12 cellular contexts compared by ENCODE assay signal in genomic region chr5:20572560-20572959, GRCh38.
DNase-seq lines count a peak whose midpoint lies in the region; ATAC-seq, FAIRE-seq and TF ChIP-seq lines count a peak whose summit lies in the region.
"Had no signal": no experiment of that assay in that cellular context is flagged by ENCODE, and none has a peak within 500 bp of the region (broad histone marks: within the 10 kb centered on the region; RNA-seq: fewer than 3 reads in every experiment).

No MANE protein-coding gene starts in this region.

- no peaks in the 10 kb centered on the region for H3K36me3 ChIP-seq in PC-3 (ENCODE audit: low read depth, low read length)
- H3K36me3 ChIP-seq in endothelial cell of umbilical vein (ENCODE audit: control insufficient read depth in 2 of 2, extremely low read depth in 1 of 2, insufficient read depth in 2 of 2, low read length in 2 of 2), result no peaks in the 10 kb centered on the region
- H3K36me3 ChIP-seq in mucosa of descending colon (ENCODE audit: low read depth), result no peaks in the 10 kb centered on the region
- H3K36me3 ChIP-seq: gastrocnemius medialis had no signal

- dilution Hi-C loops in endothelial cell of umbilical vein (cut with MboI; ENCODE audit: extremely low pct_ligation_motif_present, low sequenced_read_pairs), result no loop called here

- TF ChIP-seq CTCF in PC-3 (conservative IDR thresholded peaks at IDR 0.05; ENCODE audit: low read depth, low read length), result peak; percentile 69
- no peak for TF ChIP-seq CTCF in endothelial cell of umbilical vein (IDR thresholded peaks at IDR 0.05; ENCODE audit: extremely low read depth in 1 of 2, insufficient read depth in 1 of 2, low read depth in 1 of 2, low read length in 2 of 2)
- no peak for TF ChIP-seq CTCF in mucosa of descending colon (IDR thresholded peaks at IDR 0.05)

- no peak for FAIRE-seq in endothelial cell of umbilical vein (lab: Jason Lieb, UNC)

- no peak overlapping the region for H3K9ac ChIP-seq in PC-3 (ENCODE audit: low read length)
- H3K9ac ChIP-seq in endothelial cell of umbilical vein (replicated peaks; ENCODE audit: extremely low read depth, insufficient read depth, low read length), result no peak overlapping the region

- H3K79me2 ChIP-seq in PC-3 (ENCODE audit: low read length), result no peaks in the 10 kb centered on the region
- H3K79me2 ChIP-seq in endothelial cell of umbilical vein (ENCODE audit: control insufficient read depth, insufficient read depth, low read length), result no peaks in the 10 kb centered on the region

- no peaks in the 10 kb centered on the region for H3F3A ChIP-seq in PC-3 (ENCODE audit: low read length, unreplicated experiment)

- DNase-seq in 8988T (peak; percentile 7), HCEC 1CT (peak; percentile 90), PC-3 (peak; percentile 93), endothelial cell of umbilical vein (ENCODE audit: low read depth, low spot score) (peak; percentile 1), mucosa of descending colon (no peak), dermis blood vessel endothelial cell (no peak), DMS114 treated with DMSO at 0.1 percent for 48 hours (lab: John Stamatoyannopoulos, UW; ENCODE audit: unreplicated experiment) (no peak)
- DNase-seq: activated gamma-delta T cell treated with Interleukin-2 at 50 U/mL for 16 hours, gastrocnemius medialis, NCI-H1092 treated with DMSO at 0.1 percent for 48 hours had no signal

- H4K20me1 ChIP-seq in PC-3 (ENCODE audit: low read length) (no peaks in the 10 kb centered on the region), endothelial cell of umbilical vein (replicated peaks; ENCODE audit: control insufficient read depth, extremely low read depth, insufficient read depth, low read length) (no peaks in the 10 kb centered on the region)

- H3K27me3 ChIP-seq in PC-3 (ENCODE audit: low read length) (no peaks in the 10 kb centered on the region), endothelial cell of umbilical vein (ENCODE audit: control insufficient read depth in 2 of 2, insufficient read depth in 2 of 2, low read length in 2 of 2) (no peaks in the 10 kb centered on the region)
- H3K27me3 ChIP-seq: gastrocnemius medialis had no signal

- no peaks in the 10 kb centered on the region for H3K9me1 ChIP-seq in endothelial cell of umbilical vein (replicated peaks; ENCODE audit: control insufficient read depth, extremely low read depth, insufficient read depth, low read length)

- intact Hi-C loops in PC-3 (cut with micrococcal nuclease), result loop anchor here (5.0 kb wide), 1 partner anchor 285 kb away; no protein-coding TSS in a partner anchor
- intact Hi-C loops in endothelial cell of umbilical vein (cut with micrococcal nuclease), result no loop called here
- intact Hi-C loops in mucosa of descending colon (cut with DNase I, micrococcal nuclease), result no loop called here

- H3K9me2 ChIP-seq in PC-3 (replicated peaks; ENCODE audit: low read length), result no peaks in the 10 kb centered on the region

- H2AFZ ChIP-seq in PC-3 (ENCODE audit: low read length) (no peak overlapping the region), endothelial cell of umbilical vein (ENCODE audit: low read depth, low read length) (no peak overlapping the region)

- POLR2A ChIA-PET in PC-3 (lab: Charles Lee; ENCODE audit: unreplicated experiment) (interaction anchor here (0.7 kb wide), 1 partner anchor 14 kb away, joined by 7 read pairs; no protein-coding TSS in a partner anchor), endothelial cell of umbilical vein (lab: Charles Lee) (no interaction called here)

- peak overlapping the region; percentile 9 for H3K4me2 ChIP-seq in PC-3 (ENCODE audit: low read length)
- H3K4me2 ChIP-seq in endothelial cell of umbilical vein (ENCODE audit: insufficient read depth, low read length), result no peak overlapping the region

- H3K4me1 ChIP-seq in PC-3 (ENCODE audit: insufficient read depth, low read length) (peaks cover 16% of the 10 kb centered on the region), endothelial cell of umbilical vein (ENCODE audit: control insufficient read depth, extremely low read depth, insufficient read depth, low read length) (no peaks in the 10 kb centered on the region), mucosa of descending colon (ENCODE audit: low read depth) (no peaks in the 10 kb centered on the region)
- H3K4me1 ChIP-seq: gastrocnemius medialis had no signal

- TF ChIP-seq POLR2A in endothelial cell of umbilical vein (IDR thresholded peaks at IDR 0.05; ENCODE audit: low read depth, low read length), result no peak

- peak; percentile 98 for ATAC-seq in PC-3
- no peak for ATAC-seq in mucosa of descending colon
- no peak for ATAC-seq in GM19455 (IDR thresholded peaks at IDR 0.05; ENCODE audit: unreplicated experiment)
- ATAC-seq: gastrocnemius medialis; natural killer cell treated with Interleukin-12 subunit alpha and Interleukin-12 subunit beta and Interleukin-15 and Interleukin-18, amount 100 ng/mL, for 72 hours had no signal

- H3K4me3 ChIP-seq in PC-3 (ENCODE audit: low read length) (no peak overlapping the region), endothelial cell of umbilical vein (replicated peaks in 1 of 3; ENCODE audit: insufficient read depth in 1 of 3, low read depth in 1 of 3, low read length in 3 of 3) (no peak overlapping the region), mucosa of descending colon (no peak overlapping the region)
- H3K4me3 ChIP-seq: gastrocnemius medialis had no signal

- H3K9me3 ChIP-seq in PC-3 (ENCODE audit: low read length) (no peaks in the 10 kb centered on the region), endothelial cell of umbilical vein (replicated peaks; ENCODE audit: control insufficient read depth, insufficient read depth, low read length) (no peaks in the 10 kb centered on the region), mucosa of descending colon (peaks cover 19% of the 10 kb centered on the region)
- H3K9me3 ChIP-seq: gastrocnemius medialis had no signal

- H3K27ac ChIP-seq in PC-3 (ENCODE audit: low read length), result no peak overlapping the region
- no peak overlapping the region for H3K27ac ChIP-seq in endothelial cell of umbilical vein (ENCODE audit: insufficient read depth, low read depth, low read length)
- H3K27ac ChIP-seq: gastrocnemius medialis had no signal

- BruUV-seq in PC-3 (replicated peaks; lab: Mats Ljungman, UMichigan) (no TSS peak), endothelial cell of umbilical vein (replicated peaks; lab: Mats Ljungman, UMichigan) (no TSS peak)

- CTCF ChIA-PET in PC-3 (lab: Charles Lee) (interaction anchor here (0.6 to 1.3 kb wide), 3 partner anchors 22 to 549 kb away, joined by 3 to 4 read pairs (median 3); no protein-coding TSS in a partner anchor), endothelial cell of umbilical vein (lab: Charles Lee) (no interaction called here)

TF ChIP-seq in endothelial cell of umbilical vein, 7 proteins besides CTCF, POLR2A, EP300 and RAD21:
- TF ChIP-seq FOS (IDR thresholded peaks at IDR 0.05; ENCODE audit: borderline replicate concordance, insufficient read depth, low read length) (no peak), GATA2 (IDR thresholded peaks at IDR 0.05; ENCODE audit: insufficient read depth, insufficient read length, low read depth, low read length) (no peak)

Comparison
In these comparisons a context has a peak if more than half of its experiments do, and no peak if none do; other contexts are left out.
1. DNase-seq: peak in 8988T (single experiment), HCEC 1CT (single experiment), PC-3 (single experiment) and endothelial cell of umbilical vein (single experiment); none in mucosa of descending colon (0 of 3), dermis blood vessel endothelial cell (single experiment) and DMS114 treated with DMSO at 0.1 percent for 48 hours (single experiment).